8 cellular contexts compared by ENCODE assay signal in the genomic region with DNA sequence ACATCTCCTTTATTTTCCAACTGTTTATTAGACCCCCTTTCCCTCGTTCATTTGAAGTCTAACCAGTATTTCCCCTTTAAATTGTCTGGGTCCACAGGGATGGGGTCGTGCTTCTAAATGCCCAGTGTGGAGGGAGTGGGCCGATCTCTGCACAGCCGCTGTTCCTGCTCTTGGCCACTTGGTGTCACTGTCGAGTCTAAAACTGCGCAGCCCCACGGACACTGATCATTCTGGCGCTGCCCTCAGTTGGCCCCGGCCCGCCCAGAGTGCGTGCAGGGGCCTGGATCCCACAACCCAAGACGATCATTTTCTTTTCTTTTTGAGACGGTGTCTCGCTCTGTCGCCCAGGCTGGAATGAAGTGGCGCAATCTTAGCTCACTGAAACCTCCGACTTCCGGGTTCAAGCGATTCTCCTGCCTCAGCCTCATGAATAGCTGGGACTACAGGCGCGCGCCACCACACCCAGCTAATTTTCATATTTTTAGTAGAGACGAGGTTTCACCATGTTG. TPM values are rescaled to one million over a fixed set of nuclear protein-coding genes. Genes with fewer than 3 reads are reported as not detected.
A peak's percentile ranks its signal among the peaks of the same experiment; 100 is the strongest.
DNase-seq lines count a peak whose midpoint lies in the region; ATAC-seq and TF ChIP-seq lines count a peak whose summit lies in the region.

No MANE protein-coding gene starts in this region.

- peak; percentile 85 to 96 (median 90) for TF ChIP-seq CTCF in adrenal gland (IDR thresholded peaks at IDR 0.05)
- TF ChIP-seq CTCF in retinal pigment epithelial cell (conservative IDR thresholded peaks at IDR 0.05; ENCODE audit: low read depth, low read length): peak; percentile 94

- TF ChIP-seq POLR2A in adrenal gland (IDR thresholded peaks at IDR 0.05): no peak

- H3K27ac ChIP-seq in adrenal gland: no peak overlapping the region

- H3K36me3 Mint-ChIP-seq in T-cell: no peaks in the 10 kb centered on the region

- H3K36me3 ChIP-seq in adrenal gland (replicated peaks in 1 of 2): no peaks in the 10 kb centered on the region

- H3K27ac Mint-ChIP-seq in T-cell: no peak overlapping the region

- H3K9me3 Mint-ChIP-seq in T-cell: no peaks in the 10 kb centered on the region

- peak overlapping the region in 2 of 3 donors; percentile 4 to 45 for H3K4me3 Mint-ChIP-seq in T-cell

- H3K4me1 ChIP-seq in adrenal gland (replicated peaks in 1 of 2): no peaks in the 10 kb centered on the region

- H3K27me3 ChIP-seq in adrenal gland: no peaks in the 10 kb centered on the region

- whole genome bisulfite sequencing in adrenal gland, 4 donors: 25 to 29% (median 28%) methylated on average over 23 of the region's 23 CpGs

- H3K4me1 Mint-ChIP-seq in T-cell: peaks cover 4 to 6% (median 4%) of the 10 kb centered on the region in 3 donors

- H3K27me3 Mint-ChIP-seq in T-cell: peaks cover 0 to 12% of the 10 kb centered on the region in 2 donors

- peak; percentile 48 for ATAC-seq in GM21390 (IDR thresholded peaks at IDR 0.05; ENCODE audit: unreplicated experiment)
- ATAC-seq in T-cell (replicated peaks in 1 of 4): peak; percentile 94 to 99 (median 96)
- peak; percentile 95 to 98 for ATAC-seq in left cardiac atrium
- ATAC-seq in GM18502 (IDR thresholded peaks at IDR 0.05; ENCODE audit: poor library complexity, unreplicated experiment): no peak

- no peaks in the 10 kb centered on the region for H3K9me3 ChIP-seq in adrenal gland (replicated peaks in 1 of 3)

- DNase-seq in C1 segment of cervical spinal cord (lab: John Stamatoyannopoulos, UW) (peak in 11 of 14 donors; percentile 4 to 43 (median 24)), MV-4-11 (lab: John Stamatoyannopoulos, UW) (peak; percentile 85), T-cell (peak in 33 of 34 experiments; percentile 4 to 64 (median 42)), adrenal gland (peak; percentile 37 to 77 (median 60)), left cardiac atrium (peak; percentile 60), retinal pigment epithelial cell (ENCODE audit: low read depth) (no peak)

- CTCF ChIA-PET in T-cell (lab: Charles Lee): interaction anchor here (0.5 to 1.8 kb wide), 7 partner anchors 16 to 40 kb away, joined by 3 to 8 read pairs (median 3); no protein-coding TSS in a partner anchor

- intact Hi-C loops in adrenal gland (cut with DNase I) (loop anchor here (5.0 to 10.0 kb wide), 3 partner anchors 38 to 261 kb away; no protein-coding TSS in a partner anchor), left cardiac atrium (cut with DNase I) (loop anchor here (2.0 to 10.0 kb wide), 3 partner anchors 38 to 261 kb away; no protein-coding TSS in a partner anchor)

- POLR2A ChIA-PET in T-cell (lab: Charles Lee): no interaction called here

- H3K4me3 ChIP-seq in adrenal gland (no peak overlapping the region), retinal pigment epithelial cell (ENCODE audit: low read length) (no peak overlapping the region)

RNA-seq across cellular contexts. Expression of a gene that starts 12.0 kb away (rescaled TPM):
- total RNA-seq in T-cell (under 1 TPM in 2 of 5 donors, not detected in 3; 0.20 to 0.56 TPM), adrenal gland (not detected), left cardiac atrium (not detected)
- polyA plus RNA-seq in adrenal gland: under 1 TPM in 1 of 3 donors, not detected in 2; 0.03 TPM

RNA-seq across cellular contexts. Expression of a gene that starts 50.2 kb away (rescaled TPM):
- total RNA-seq in T-cell: under 1 TPM in 3 of 5 donors, not detected in 2; 0.13 to 0.55 (median 0.19) TPM
- 10 to 100 TPM; 31.0 to 92.8 (median 64.2) TPM for total RNA-seq in adrenal gland
- polyA plus RNA-seq in adrenal gland: 10 to 100 TPM in 2 of 3 donors, 1 to 10 TPM in 1; 1.4 to 43.7 (median 23.7) TPM
- 10 to 100 TPM; 16.2 to 22.1 TPM for total RNA-seq in left cardiac atrium

Comparison
In these comparisons a context has a peak if more than half of its experiments do, and no peak if none do; other contexts are left out.
1. RNA of a gene that starts 50.2 kb away (total RNA-seq): 31.0 to 92.8 TPM in adrenal gland and 16.2 to 22.1 TPM in left cardiac atrium; 0.13 to 0.55 TPM in T-cell; every median in the first group is over 10 times any median in the second.